8 cellular contexts compared by ENCODE assay signal in the genomic region with DNA sequence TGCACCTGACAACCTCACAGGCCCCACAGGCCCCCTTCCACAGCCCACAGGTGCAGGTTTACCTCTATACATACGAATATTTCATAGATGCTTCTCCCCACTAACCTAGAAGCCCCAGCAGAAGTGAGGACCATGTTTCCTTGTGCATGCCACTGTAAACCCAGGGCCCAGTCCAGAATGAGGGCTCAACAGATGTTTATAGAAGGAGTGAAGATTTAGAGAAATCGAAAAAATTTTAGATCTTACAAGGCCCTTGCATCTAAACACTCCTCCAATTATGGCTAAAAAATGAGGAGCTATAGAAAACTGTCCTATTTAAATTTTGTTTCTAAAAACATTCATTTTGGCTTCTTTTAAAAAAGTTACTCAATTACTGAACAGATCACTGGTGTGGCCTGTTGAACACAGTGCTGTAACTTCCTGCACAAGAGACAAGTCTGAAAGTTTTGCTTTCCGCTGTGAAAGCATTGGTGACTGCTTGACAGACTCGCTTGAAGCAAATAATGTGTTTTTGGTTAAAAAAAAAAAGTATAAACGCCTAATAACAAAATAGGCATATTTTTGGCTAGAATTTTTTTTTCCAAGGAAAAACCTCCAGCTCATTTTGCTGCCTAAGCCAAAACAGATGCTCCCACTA. TPM values are rescaled to one million over a fixed set of nuclear protein-coding genes. Genes with fewer than 3 reads are reported as not detected.
DNase-seq lines count a peak whose midpoint lies in the region; ATAC-seq lines count a peak whose summit lies in the region.

No MANE protein-coding gene starts in this region.

- no peaks in the 10 kb centered on the region for H3K36me3 Mint-ChIP-seq in CD4-positive, CD25-positive, alpha-beta regulatory T cell
- H3K36me3 Mint-ChIP-seq in activated naive CD4-positive, alpha-beta T cell treated with anti-CD3 and anti-CD28 coated beads, Interleukin-2, amount 50 U/mL, for 72 hours, result no peaks in the 10 kb centered on the region
- H3K36me3 Mint-ChIP-seq in immature natural killer cell, result no peaks in the 10 kb centered on the region

- H3K36me3 ChIP-seq in CD4-positive, CD25-positive, alpha-beta regulatory T cell (ENCODE audit: control insufficient read depth, insufficient read depth, low read length), result no peaks in the 10 kb centered on the region
- H3K36me3 ChIP-seq in HAP-1 (replicated peaks), result no peaks in the 10 kb centered on the region; the same call in 1 of the 2 replicates

- no peaks in the 10 kb centered on the region for H3K9me3 Mint-ChIP-seq in CD4-positive, CD25-positive, alpha-beta regulatory T cell
- H3K9me3 Mint-ChIP-seq in activated naive CD4-positive, alpha-beta T cell treated with anti-CD3 and anti-CD28 coated beads, Interleukin-2, amount 50 U/mL, for 72 hours, result no peaks in the 10 kb centered on the region
- peaks cover 0 to 2% (median 0%) of the 10 kb centered on the region in 6 donors for H3K9me3 Mint-ChIP-seq in immature natural killer cell

- in situ Hi-C loops in HAP-1 (cut with MboI; ENCODE audit: low sequenced_read_pairs), result no loop called here

- H3K4me3 Mint-ChIP-seq in CD4-positive, CD25-positive, alpha-beta regulatory T cell, result peak overlapping the region; percentile 90 to 99 (median 92)
- peak overlapping the region; percentile 83 to 95 (median 90) for H3K4me3 Mint-ChIP-seq in immature natural killer cell

- H3K27me3 ChIP-seq in CD4-positive, CD25-positive, alpha-beta regulatory T cell (ENCODE audit: control insufficient read depth, insufficient read depth, low read length), result no peaks in the 10 kb centered on the region
- H3K27me3 ChIP-seq in HAP-1 (ENCODE audit: low read depth), result no peaks in the 10 kb centered on the region

- H3K4me1 Mint-ChIP-seq in CD4-positive, CD25-positive, alpha-beta regulatory T cell, result peaks cover 9 to 57% (median 36%) of the 10 kb centered on the region in 4 donors
- H3K4me1 Mint-ChIP-seq in immature natural killer cell, result peaks cover 46 to 63% of the 10 kb centered on the region in 2 donors

- H3K27ac Mint-ChIP-seq in CD4-positive, CD25-positive, alpha-beta regulatory T cell, result peak overlapping the region; percentile 46 to 94 (median 94)
- H3K27ac Mint-ChIP-seq in activated naive CD4-positive, alpha-beta T cell treated with anti-CD3 and anti-CD28 coated beads, Interleukin-2, amount 50 U/mL, for 72 hours, result peak overlapping the region; percentile 81 to 84
- H3K27ac Mint-ChIP-seq in immature natural killer cell, result peak overlapping the region; percentile 80 to 93 (median 86)

- H3K4me1 ChIP-seq in CD4-positive, CD25-positive, alpha-beta regulatory T cell (ENCODE audit: control insufficient read depth, insufficient read depth, low read length, poor library complexity, severe bottlenecking), result peaks cover 35% of the 10 kb centered on the region
- H3K4me1 ChIP-seq in HAP-1, result peaks cover 18% of the 10 kb centered on the region

- H3K27ac ChIP-seq in CD4-positive, CD25-positive, alpha-beta regulatory T cell (ENCODE audit: insufficient read depth, low read length, poor library complexity, severe bottlenecking), result peak overlapping the region; percentile 61

- no peaks in the 10 kb centered on the region for H3K9me3 ChIP-seq in CD4-positive, CD25-positive, alpha-beta regulatory T cell (ENCODE audit: control insufficient read depth in 2 of 2, low read length in 2 of 2)
- H3K9me3 ChIP-seq in HAP-1, result no peaks in the 10 kb centered on the region

- peak overlapping the region; percentile 90 for H3K4me3 ChIP-seq in CD4-positive, CD25-positive, alpha-beta regulatory T cell (ENCODE audit: low read depth, low read length)
- peak overlapping the region; percentile 71 for H3K4me3 ChIP-seq in HAP-1

- DNase-seq in CD4-positive, CD25-positive, alpha-beta regulatory T cell, result peak in 2 of 3 donors; percentile 51 to 81
- DNase-seq in HAP-1 (ENCODE audit: low spot score in 2 of 2) (no peak), immature natural killer cell (peak; percentile 24 to 32 (median 28)), superior temporal gyrus (ENCODE audit: extremely low spot score) (peak; percentile 32), DMS114 treated with DMSO at 0.1 percent for 48 hours (lab: John Stamatoyannopoulos, UW; ENCODE audit: unreplicated experiment) (no peak)
- DNase-seq in activated naive CD4-positive, alpha-beta T cell treated with anti-CD3 and anti-CD28 coated beads, Interleukin-2, amount 50 U/mL, for 72 hours (ENCODE audit: low spot score in 2 of 2), result no peak

- ATAC-seq in CD4-positive, CD25-positive, alpha-beta regulatory T cell (ENCODE audit: low read depth in 2 of 2), result peak in 1 of 2 donors; percentile 18
- no peak for ATAC-seq in activated naive CD4-positive, alpha-beta T cell treated with anti-CD3 and anti-CD28 coated beads, Interleukin-2, amount 50 U/mL, for 72 hours
- ATAC-seq in GM19455 (IDR thresholded peaks at IDR 0.05; ENCODE audit: unreplicated experiment), result no peak
- ATAC-seq in HG03039 (IDR thresholded peaks at IDR 0.05; ENCODE audit: unreplicated experiment), result no peak

- no peaks in the 10 kb centered on the region for H3K27me3 Mint-ChIP-seq in CD4-positive, CD25-positive, alpha-beta regulatory T cell
- H3K27me3 Mint-ChIP-seq in immature natural killer cell (ENCODE audit: low read depth in 3 of 3), result peaks cover 1 to 4% (median 3%) of the 10 kb centered on the region in 3 donors

RNA-seq across cellular contexts. Expression of gene ABCB10, which starts 1.2 kb away (rescaled TPM):
- 17.1 TPM for total RNA-seq in CD4-positive, CD25-positive, alpha-beta regulatory T cell
- 10 to 100 TPM; 10.5 to 20.0 (median 16.2) TPM for polyA plus RNA-seq in CD4-positive, CD25-positive, alpha-beta regulatory T cell
- 10 to 100 TPM; 17.4 to 39.3 TPM for total RNA-seq in activated naive CD4-positive, alpha-beta T cell treated with anti-CD3 and anti-CD28 coated beads, Interleukin-2, amount 50 U/mL, for 72 hours
- 10 to 100 TPM in 2 of 3 donors, 1 to 10 TPM in 1; 6.3 to 13.6 (median 13.1) TPM for polyA plus RNA-seq in immature natural killer cell

RNA-seq across cellular contexts. Expression of gene NUP133, which starts 49.2 kb away (rescaled TPM):
- 33.1 TPM for total RNA-seq in CD4-positive, CD25-positive, alpha-beta regulatory T cell
- polyA plus RNA-seq in CD4-positive, CD25-positive, alpha-beta regulatory T cell, result 10 to 100 TPM; 12.2 to 20.9 (median 15.5) TPM
- 10 to 100 TPM; 52.7 to 55.7 TPM for total RNA-seq in activated naive CD4-positive, alpha-beta T cell treated with anti-CD3 and anti-CD28 coated beads, Interleukin-2, amount 50 U/mL, for 72 hours
- polyA plus RNA-seq in immature natural killer cell, result 10 to 100 TPM; 17.5 to 20.0 (median 18.5) TPM

Comparison
In these comparisons a context has a peak if more than half of its experiments do, and no peak if none do; other contexts are left out.
1. DNase-seq: peak in CD4-positive, CD25-positive, alpha-beta regulatory T cell (2 of 3), immature natural killer cell (3 of 3) and superior temporal gyrus (single experiment); none in HAP-1 (0 of 2), activated naive CD4-positive, alpha-beta T cell treated with anti-CD3 and anti-CD28 coated beads, Interleukin-2, amount 50 U/mL, for 72 hours (0 of 2) and DMS114 treated with DMSO at 0.1 percent for 48 hours (single experiment).
2. Peak in every context shown above with its lines, with median percentiles within 50 percentile points of each other: H3K27ac Mint-ChIP-seq.